ENCODE assay signal across 7 cellular contexts in the genomic region with DNA sequence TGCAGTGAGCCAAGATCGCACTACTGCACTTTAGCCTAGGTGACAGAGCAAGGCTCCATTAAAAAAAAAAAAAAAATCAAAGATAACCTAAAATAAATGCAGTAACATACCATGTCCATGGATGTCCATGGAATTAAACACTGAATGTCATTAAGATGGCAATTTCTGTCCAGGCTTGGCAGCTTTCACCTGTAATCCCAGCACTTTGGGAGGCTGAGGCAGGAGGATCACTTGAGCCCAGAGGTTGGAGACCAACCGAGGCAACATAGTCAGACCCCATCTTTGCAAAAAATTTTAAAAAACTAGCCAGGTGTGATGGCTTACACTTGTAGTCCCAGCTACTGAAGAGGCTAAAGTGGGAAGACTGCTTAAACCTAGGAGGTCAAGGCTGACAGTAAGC.
"Had no signal": no experiment of that assay in that cellular context is flagged by ENCODE, and none has a peak within 500 bp of the region (broad histone marks: within the 10 kb centered on the region; RNA-seq: fewer than 3 reads in every experiment).

No MANE protein-coding gene starts in this region.

- ATAC-seq: HCT116 had no signal

- H2AFZ ChIP-seq: GM23248 had no signal

- FAIRE-seq: HTR-8/SVneo had no signal

- H3K9me3 ChIP-seq: HAP-1 had no signal

- DNase-seq: GM23248, GOT3, H7, KG1 had no signal

- H3K9ac ChIP-seq: GM23248 had no signal

- H3K36me3 ChIP-seq: HAP-1 had no signal

- H3K4me3 ChIP-seq: GM23248, HAP-1 had no signal

- H3K4me1 ChIP-seq: HAP-1 had no signal

- H3K27ac ChIP-seq: GM23248 had no signal
